In genomic region chr2:109405833-109406232, GRCh38 we compare ENCODE assay signal across 16 cellular contexts.
DNase-seq lines count a peak whose midpoint lies in the region; TF ChIP-seq lines count a peak whose summit lies in the region.
"Had no signal": no experiment of that assay in that cellular context is flagged by ENCODE, and none has a peak within 500 bp of the region (broad histone marks: within the 10 kb centered on the region; RNA-seq: fewer than 3 reads in every experiment).

No MANE protein-coding gene starts in this region.

- CTCF ChIA-PET in RWPE1 (lab: Yijun Ruan, JAX), result interaction anchor here (0.7 to 1.1 kb wide), 2 partner anchors 104 to 402 kb away, joined by 3 read pairs; no protein-coding TSS in a partner anchor

- no peak overlapping the region for H3K4me3 Mint-ChIP-seq in mesothelial cell of epicardium
- H3K4me3 Mint-ChIP-seq: CD14-positive monocyte; CD8-positive, alpha-beta T cell; HFFc6 had no signal

- intact Hi-C loops in esophagus squamous epithelium (cut with DNase I), result no loop called here

- no peak overlapping the region for H3K9ac ChIP-seq in neuronal stem cell (ENCODE audit: low read depth, low read length, poor library complexity)

- peak overlapping the region; percentile 72 for H3K27ac ChIP-seq in RWPE1
- H3K27ac ChIP-seq in esophagus squamous epithelium, result peak overlapping the region in 3 of 4 donors; percentile 32 to 68 (median 41)
- no peak overlapping the region for H3K27ac ChIP-seq in neuronal stem cell (replicated peaks; ENCODE audit: low read length)
- peak overlapping the region; percentile 4 for H3K27ac ChIP-seq in suprapubic skin
- H3K27ac ChIP-seq: A549 had no signal

- TF ChIP-seq CTCF in RWPE1 (conservative IDR thresholded peaks at IDR 0.05; ENCODE audit: low read depth), result no peak
- TF ChIP-seq CTCF in esophagus squamous epithelium (IDR thresholded peaks at IDR 0.05), result no peak
- TF ChIP-seq CTCF in suprapubic skin (IDR thresholded peaks at IDR 0.05), result no peak
- TF ChIP-seq CTCF in foreskin fibroblast (IDR thresholded peaks at IDR 0.05; ENCODE audit: low read depth, low read length), result no peak
- no peak for TF ChIP-seq CTCF in mesothelial cell of epicardium (IDR thresholded peaks at IDR 0.05; ENCODE audit: unreplicated experiment)

- H3K9me3 Mint-ChIP-seq in mesothelial cell of epicardium, result no peaks in the 10 kb centered on the region
- H3K9me3 Mint-ChIP-seq: CD14-positive monocyte; CD8-positive, alpha-beta T cell; HFFc6 had no signal

- H3K4ac ChIP-seq in neuronal stem cell (ENCODE audit: low read length), result no peak overlapping the region

- POLR2A ChIA-PET in RWPE1 (lab: Yijun Ruan, JAX; ENCODE audit: low non-redundant PET), result interaction anchor here (0.6 kb wide), 1 partner anchor 132 kb away, joined by 3 read pairs; no protein-coding TSS in a partner anchor

- peak overlapping the region; percentile 25 for H3K18ac ChIP-seq in neuronal stem cell (ENCODE audit: low read length)

- no peak overlapping the region for H4K91ac ChIP-seq in neuronal stem cell (ENCODE audit: low read depth, low read length, poor library complexity)

- H2AK5ac ChIP-seq in neuronal stem cell (ENCODE audit: low read depth, low read length), result peak overlapping the region; percentile 13

- peak overlapping the region; percentile 1 for H2BK15ac ChIP-seq in neuronal stem cell (ENCODE audit: low read length)

- WGBS in esophagus squamous epithelium, 2 donors, result 72 to 92% methylated on average over 2 to 4 of the region's 10 CpGs
- WGBS in neuronal stem cell (ENCODE audit: extremely low coverage in 2 of 2, insufficient read length in 2 of 2, insufficient replicate concordance in 1 of 2), 2 donors, result no CpG with 5 or more reads among the region's 10 CpGs
- 93% methylated on average over 10 of the region's 10 CpGs for WGBS in suprapubic skin

- H3K27me3 ChIP-seq in esophagus squamous epithelium (no peaks in the 10 kb centered on the region), neuronal stem cell (ENCODE audit: control insufficient read depth in 3 of 3, insufficient read depth in 3 of 3, low read depth in 1 of 3, low read length in 3 of 3) (peaks cover 0 to 11% (median 0%) of the 10 kb centered on the region in 3 experiments), suprapubic skin (no peaks in the 10 kb centered on the region)
- H3K27me3 ChIP-seq: BE2C had no signal

- H3K9me3 ChIP-seq in esophagus squamous epithelium, result no peaks in the 10 kb centered on the region
- H3K9me3 ChIP-seq in neuronal stem cell (replicated peaks in 1 of 2; ENCODE audit: control insufficient read depth in 2 of 2, insufficient read depth in 1 of 2, low read depth in 1 of 2, low read length in 2 of 2), result no peaks in the 10 kb centered on the region
- no peaks in the 10 kb centered on the region for H3K9me3 ChIP-seq in suprapubic skin
- H3K9me3 ChIP-seq: A549, BE2C had no signal

- DNase-seq in RWPE1 (ENCODE audit: low spot score) (no peak), esophagus squamous epithelium (lab: John Stamatoyannopoulos, UW) (no peak), neuronal stem cell (ENCODE audit: low spot score) (no peak), suprapubic skin (ENCODE audit: low spot score in 2 of 2) (no peak), foreskin fibroblast (no peak), mesothelial cell of epicardium (ENCODE audit: low spot score in 2 of 2, unreplicated experiment in 2 of 2) (no peak)
- DNase-seq: BE2C; CD8-positive, alpha-beta T cell; COR-L47; DMS153; DMS79 treated with DMSO at 0.1 percent for 48 hours; EL; HCEC 1CT; HFFc6 had no signal

- H2BK5ac ChIP-seq in neuronal stem cell (ENCODE audit: low read length), result no peak overlapping the region

- H3K27me3 Mint-ChIP-seq in mesothelial cell of epicardium (ENCODE audit: low read depth), result no peaks in the 10 kb centered on the region

- H3K4me1 Mint-ChIP-seq in mesothelial cell of epicardium, result peaks cover 17% of the 10 kb centered on the region

- no peak overlapping the region for H3K23ac ChIP-seq in neuronal stem cell (ENCODE audit: low read depth, low read length, poor library complexity)

- no peak for TF ChIP-seq EP300 in suprapubic skin (IDR thresholded peaks at IDR 0.05)

- no peak overlapping the region for H2AFZ ChIP-seq in neuronal stem cell (ENCODE audit: low read length)

- no peak overlapping the region for H3K27ac Mint-ChIP-seq in mesothelial cell of epicardium
- H3K27ac Mint-ChIP-seq: CD8-positive, alpha-beta T cell; HFFc6 had no signal

- H4K8ac ChIP-seq in neuronal stem cell (ENCODE audit: low read depth, low read length), result no peak overlapping the region

- no peak for TF ChIP-seq POLR2A in esophagus squamous epithelium (IDR thresholded peaks at IDR 0.05)
- no peak for TF ChIP-seq POLR2A in suprapubic skin (IDR thresholded peaks at IDR 0.05)

- H3K36me3 Mint-ChIP-seq in mesothelial cell of epicardium, result no peaks in the 10 kb centered on the region
- H3K36me3 Mint-ChIP-seq: CD14-positive monocyte had no signal

- H2BK120ac ChIP-seq in neuronal stem cell (ENCODE audit: low read depth, low read length), result no peak overlapping the region

- H3K4me3 ChIP-seq in esophagus squamous epithelium (no peak overlapping the region), neuronal stem cell (ENCODE audit: low read length in 2 of 2) (no peak overlapping the region), suprapubic skin (no peak overlapping the region), foreskin fibroblast (ENCODE audit: low read depth in 1 of 2, low read length in 2 of 2) (no peak overlapping the region)
- H3K4me3 ChIP-seq: A549 had no signal

- H3K79me1 ChIP-seq in neuronal stem cell (ENCODE audit: low read depth, low read length), result no peaks in the 10 kb centered on the region

- H3K36me3 ChIP-seq in esophagus squamous epithelium (no peaks in the 10 kb centered on the region), neuronal stem cell (replicated peaks in 1 of 2; ENCODE audit: control insufficient read depth in 2 of 2, insufficient read depth in 2 of 2, low read length in 2 of 2) (no peaks in the 10 kb centered on the region), suprapubic skin (no peaks in the 10 kb centered on the region)
- H3K36me3 ChIP-seq: BE2C had no signal

- H3K4me1 ChIP-seq in esophagus squamous epithelium, result peaks cover 7 to 64% (median 19%) of the 10 kb centered on the region in 3 donors
- peaks cover 11 to 15% of the 10 kb centered on the region in 2 donors for H3K4me1 ChIP-seq in neuronal stem cell (ENCODE audit: control insufficient read depth in 2 of 2, insufficient read depth in 1 of 2, low read depth in 1 of 2, low read length in 2 of 2)
- peaks cover 33% of the 10 kb centered on the region for H3K4me1 ChIP-seq in suprapubic skin
- H3K4me1 ChIP-seq: A549, BE2C had no signal

- no peak overlapping the region for H2BK12ac ChIP-seq in neuronal stem cell (ENCODE audit: low read length)

- no peak overlapping the region for H3K14ac ChIP-seq in neuronal stem cell (ENCODE audit: low read length)

- H3K4me2 ChIP-seq in neuronal stem cell (ENCODE audit: insufficient read depth, low read length, poor library complexity, severe bottlenecking), result no peak overlapping the region
- H3K4me2 ChIP-seq: A549 had no signal
